Comparison of ENCODE assay signal across 6 cellular contexts in genomic region chr11:115453158-115453557, GRCh38. TPM values are rescaled to one million over a fixed set of nuclear protein-coding genes. Genes with fewer than 3 reads are reported as not detected.
"Had no signal": no experiment of that assay in that cellular context is flagged by ENCODE, and none has a peak within 500 bp of the region (broad histone marks: within the 10 kb centered on the region; RNA-seq: fewer than 3 reads in every experiment).

No MANE protein-coding gene starts in this region.

- H3K4me3 Mint-ChIP-seq: GM23338, H9 had no signal

- H3K27ac Mint-ChIP-seq: GM23338, H9 had no signal

- H3K9me3 Mint-ChIP-seq: GM23338, H9 had no signal

- DNase-seq: H9, HCEC 1CT, IMR-90, KG1 had no signal

RNA-seq across cellular contexts. Expression of gene CADM1, which starts 51.1 kb away (rescaled TPM):
- total RNA-seq: HT-29 had no signal
